Comparison of ENCODE assay signal across 8 cellular contexts in the genomic region with DNA sequence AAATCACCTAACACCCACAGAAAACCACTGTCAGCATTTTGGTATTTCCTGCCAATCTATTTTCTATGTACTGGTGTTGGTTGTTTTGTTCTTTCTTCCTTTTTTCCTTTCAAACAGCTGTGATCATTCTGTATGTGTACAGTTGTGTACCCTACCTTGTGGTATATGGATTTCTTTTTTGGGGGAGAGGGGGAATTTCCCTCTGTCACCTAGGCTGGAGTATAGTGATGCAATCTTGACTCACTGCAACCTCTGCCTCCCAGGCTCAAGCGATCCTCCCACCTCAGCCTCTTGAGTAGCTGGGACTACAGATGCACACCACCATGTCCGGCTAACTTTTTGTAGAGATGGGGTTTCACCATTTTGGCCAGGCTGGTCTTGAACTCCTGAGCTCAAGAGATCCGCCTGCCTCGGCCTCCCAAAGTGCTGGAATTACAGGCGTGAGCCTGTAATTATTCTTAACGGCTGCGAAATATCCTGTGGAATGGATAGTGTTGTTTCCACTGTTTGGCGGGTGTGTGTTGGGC. TPM values are rescaled to one million over a fixed set of nuclear protein-coding genes. Genes with fewer than 3 reads are reported as not detected.
DNase-seq lines count a peak whose midpoint lies in the region; ATAC-seq and TF ChIP-seq lines count a peak whose summit lies in the region.
"Not testable (repeated sequence)": the region's sequence is repeated elsewhere in the genome, so short reads cannot be mapped to it uniquely, and the experiment has no call there.

No MANE protein-coding gene starts in this region.

- CTCF ChIA-PET in Calu3 (lab: Charles Lee) = not testable (repeated sequence)
- CTCF ChIA-PET in activated CD8-positive, alpha-beta T cell treated with anti-CD3 and anti-CD28 coated beads for 36 hours (lab: Charles Lee) = interaction anchor here (0.9 to 2.0 kb wide), 6 partner anchors 17 to 224 kb away, joined by 3 to 6 read pairs (median 4); no protein-coding TSS in a partner anchor

- H4K20me1 ChIP-seq in KMS-11 (ENCODE audit: insufficient read depth) = not testable (repeated sequence)

- not testable (repeated sequence) for H3K36me3 ChIP-seq in KMS-11 (ENCODE audit: insufficient read depth); skeletal muscle satellite cell (ENCODE audit: insufficient read depth, low read length)

- peak overlapping the region; percentile 25 for H3K27ac Mint-ChIP-seq in Calu3 (ENCODE audit: unreplicated experiment)
- H3K27ac Mint-ChIP-seq in activated CD8-positive, alpha-beta T cell treated with anti-CD3 and anti-CD28 coated beads for 36 hours = peak overlapping the region; percentile 53
- not testable (repeated sequence) for H3K27ac Mint-ChIP-seq in central memory CD8-positive, alpha-beta T cell (ENCODE audit: low read depth)

- POLR2A ChIA-PET in activated CD8-positive, alpha-beta T cell treated with anti-CD3 and anti-CD28 coated beads for 36 hours (lab: Charles Lee) = interaction anchor here (1.1 to 2.6 kb wide), 5 partner anchors 12 to 114 kb away, joined by 3 to 18 read pairs (median 4); partner anchors contain the start of gene SMC3

- H3K4me1 Mint-ChIP-seq in Calu3 (ENCODE audit: low read depth, unreplicated experiment) = peaks cover 35% of the 10 kb centered on the region
- H3K4me1 Mint-ChIP-seq in activated CD8-positive, alpha-beta T cell treated with anti-CD3 and anti-CD28 coated beads for 36 hours (ENCODE audit: low read depth) = peaks cover 64% of the 10 kb centered on the region
- H3K4me1 Mint-ChIP-seq in central memory CD8-positive, alpha-beta T cell = peaks cover 14% of the 10 kb centered on the region

- not testable (repeated sequence) for H3K4me3 Mint-ChIP-seq in Calu3 (ENCODE audit: low read depth, unreplicated experiment)
- H3K4me3 Mint-ChIP-seq in activated CD8-positive, alpha-beta T cell treated with anti-CD3 and anti-CD28 coated beads for 36 hours = peak overlapping the region; percentile 0
- peak overlapping the region; percentile 23 for H3K4me3 Mint-ChIP-seq in central memory CD8-positive, alpha-beta T cell

- H3K4me2 ChIP-seq in KMS-11 (peak overlapping the region; percentile 41), skeletal muscle satellite cell (ENCODE audit: low read length) (peak overlapping the region; percentile 12)

- TF ChIP-seq CTCF in Calu3 (IDR thresholded peaks at IDR 0.05; ENCODE audit: unreplicated experiment); KMS-11 (conservative IDR thresholded peaks at IDR 0.05; ENCODE audit: low read depth, low read length); activated CD8-positive, alpha-beta T cell treated with anti-CD3 and anti-CD28 coated beads for 36 hours (IDR thresholded peaks at IDR 0.05): not testable (repeated sequence)

- not testable (repeated sequence) for DNase-seq in Calu3; central memory CD8-positive, alpha-beta T cell (ENCODE audit: low spot score in 2 of 2)
- DNase-seq in activated CD8-positive, alpha-beta T cell treated with anti-CD3 and anti-CD28 coated beads for 36 hours = peak; percentile 73

- H3K9ac ChIP-seq in KMS-11; skeletal muscle satellite cell (ENCODE audit: low read depth, low read length): not testable (repeated sequence)

- peak; percentile 80 for ATAC-seq in GM18907 (IDR thresholded peaks at IDR 0.05; ENCODE audit: unreplicated experiment)
- ATAC-seq in GM21723 (IDR thresholded peaks at IDR 0.05; ENCODE audit: unreplicated experiment) = peak; percentile 81
- peak; percentile 63 for ATAC-seq in HG03064 (IDR thresholded peaks at IDR 0.05; ENCODE audit: low read depth, unreplicated experiment)
- ATAC-seq in activated CD8-positive, alpha-beta T cell treated with anti-CD3 and anti-CD28 coated beads for 36 hours = peak; percentile 84
- peak; percentile 58 for ATAC-seq in central memory CD8-positive, alpha-beta T cell (replicated peaks; ENCODE audit: extremely low read depth, poor library complexity, severe bottlenecking)

- not testable (repeated sequence) for H3K4me3 ChIP-seq in KMS-11 (IDR thresholded peaks at IDR 0.05; ENCODE audit: insufficient read depth, low read depth, low read length); skeletal muscle satellite cell (ENCODE audit: low read length)

- H3K36me3 Mint-ChIP-seq in Calu3 (ENCODE audit: insufficient read depth, unreplicated experiment) = peaks cover 31% of the 10 kb centered on the region
- H3K36me3 Mint-ChIP-seq in activated CD8-positive, alpha-beta T cell treated with anti-CD3 and anti-CD28 coated beads for 36 hours (ENCODE audit: low read depth); central memory CD8-positive, alpha-beta T cell (ENCODE audit: insufficient read depth): not testable (repeated sequence)

- H3K9me3 Mint-ChIP-seq in Calu3 (ENCODE audit: low read depth, unreplicated experiment); activated CD8-positive, alpha-beta T cell treated with anti-CD3 and anti-CD28 coated beads for 36 hours; central memory CD8-positive, alpha-beta T cell: not testable (repeated sequence)

- intact Hi-C loops in Calu3 (cut with micrococcal nuclease; ENCODE audit: unreplicated experiment) = not testable (repeated sequence)
- intact Hi-C loops in activated CD8-positive, alpha-beta T cell treated with anti-CD3 and anti-CD28 coated beads for 36 hours (cut with micrococcal nuclease) = loop anchor here (1.0 to 2.0 kb wide), 3 partner anchors 24 to 114 kb away; no protein-coding TSS in a partner anchor

- not testable (repeated sequence) for H3K79me2 ChIP-seq in KMS-11 (ENCODE audit: insufficient read depth, low read depth)

- not testable (repeated sequence) for H3K27me3 ChIP-seq in KMS-11 (ENCODE audit: insufficient read depth, low read depth); skeletal muscle satellite cell (ENCODE audit: control insufficient read depth, insufficient read depth, low read length)

- peaks cover 52% of the 10 kb centered on the region for H3K4me1 ChIP-seq in KMS-11 (ENCODE audit: low read depth, poor library complexity, severe bottlenecking)
- H3K4me1 ChIP-seq in skeletal muscle satellite cell (ENCODE audit: control insufficient read depth, insufficient read depth, low read length) = peaks cover 68% of the 10 kb centered on the region

- not testable (repeated sequence) for H3K9me3 ChIP-seq in skeletal muscle satellite cell (replicated peaks; ENCODE audit: low read length)

- H2AFZ ChIP-seq in KMS-11 (ENCODE audit: low read depth) = not testable (repeated sequence)

- BruUV-seq in Calu3 (replicated peaks; lab: Mats Ljungman, UMichigan) = not testable (repeated sequence)

- H3K27ac ChIP-seq in KMS-11 = peak overlapping the region; percentile 23; the same call in 1 of the 2 replicates

- H3K27me3 Mint-ChIP-seq in Calu3 (ENCODE audit: unreplicated experiment); activated CD8-positive, alpha-beta T cell treated with anti-CD3 and anti-CD28 coated beads for 36 hours; central memory CD8-positive, alpha-beta T cell: not testable (repeated sequence)

RNA-seq across cellular contexts. Expression of gene DUSP5, which starts 31.4 kb away (rescaled TPM):
- 34.0 and 55.8 TPM in 2 replicates for total RNA-seq in Calu3 (2022)
- 10 to 100 TPM; 49.4 to 50.8 TPM for total RNA-seq in activated CD8-positive, alpha-beta T cell treated with anti-CD3 and anti-CD28 coated beads for 36 hours
- 35.2 and 70.1 TPM in 2 replicates for total RNA-seq in skeletal muscle satellite cell (2012; rRNA removed)

RNA-seq across cellular contexts. Expression of gene SMC3, which starts 38.4 kb away (rescaled TPM):
- 26.3 and 31.3 TPM in 2 replicates for total RNA-seq in Calu3 (2022)
- total RNA-seq in activated CD8-positive, alpha-beta T cell treated with anti-CD3 and anti-CD28 coated beads for 36 hours = 10 to 100 TPM; 69.7 to 71.2 TPM
- 13.5 and 16.7 TPM in 2 replicates for total RNA-seq in skeletal muscle satellite cell (2012; rRNA removed)
